ENCODE assay signal across 1 cellular context in the genomic region with DNA sequence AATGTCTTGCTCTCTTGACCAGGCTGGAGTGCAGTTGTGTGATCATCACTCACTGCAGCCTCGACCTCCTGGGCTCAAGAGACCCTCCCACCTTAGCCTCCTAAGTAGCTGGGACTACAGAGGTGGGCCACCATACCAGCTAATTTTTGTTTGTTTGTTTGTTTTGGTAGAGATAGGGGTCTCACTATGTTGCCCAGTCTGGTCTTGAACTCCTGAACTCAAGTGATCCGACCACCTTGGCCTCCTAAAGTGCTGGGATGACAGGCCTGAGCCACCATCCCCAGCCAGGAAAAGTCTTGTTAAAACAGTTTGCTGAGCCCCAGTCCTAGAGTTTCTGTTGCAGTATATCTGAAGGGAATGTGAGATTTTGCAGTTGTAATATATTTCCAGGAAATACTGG.
TF ChIP-seq lines count a peak whose summit lies in the region.

No MANE protein-coding gene starts in this region.

TF ChIP-seq in GM23338, 12 proteins besides CTCF, POLR2A, EP300 and RAD21 (continued from another document):
- TF ChIP-seq, protein P1, sequence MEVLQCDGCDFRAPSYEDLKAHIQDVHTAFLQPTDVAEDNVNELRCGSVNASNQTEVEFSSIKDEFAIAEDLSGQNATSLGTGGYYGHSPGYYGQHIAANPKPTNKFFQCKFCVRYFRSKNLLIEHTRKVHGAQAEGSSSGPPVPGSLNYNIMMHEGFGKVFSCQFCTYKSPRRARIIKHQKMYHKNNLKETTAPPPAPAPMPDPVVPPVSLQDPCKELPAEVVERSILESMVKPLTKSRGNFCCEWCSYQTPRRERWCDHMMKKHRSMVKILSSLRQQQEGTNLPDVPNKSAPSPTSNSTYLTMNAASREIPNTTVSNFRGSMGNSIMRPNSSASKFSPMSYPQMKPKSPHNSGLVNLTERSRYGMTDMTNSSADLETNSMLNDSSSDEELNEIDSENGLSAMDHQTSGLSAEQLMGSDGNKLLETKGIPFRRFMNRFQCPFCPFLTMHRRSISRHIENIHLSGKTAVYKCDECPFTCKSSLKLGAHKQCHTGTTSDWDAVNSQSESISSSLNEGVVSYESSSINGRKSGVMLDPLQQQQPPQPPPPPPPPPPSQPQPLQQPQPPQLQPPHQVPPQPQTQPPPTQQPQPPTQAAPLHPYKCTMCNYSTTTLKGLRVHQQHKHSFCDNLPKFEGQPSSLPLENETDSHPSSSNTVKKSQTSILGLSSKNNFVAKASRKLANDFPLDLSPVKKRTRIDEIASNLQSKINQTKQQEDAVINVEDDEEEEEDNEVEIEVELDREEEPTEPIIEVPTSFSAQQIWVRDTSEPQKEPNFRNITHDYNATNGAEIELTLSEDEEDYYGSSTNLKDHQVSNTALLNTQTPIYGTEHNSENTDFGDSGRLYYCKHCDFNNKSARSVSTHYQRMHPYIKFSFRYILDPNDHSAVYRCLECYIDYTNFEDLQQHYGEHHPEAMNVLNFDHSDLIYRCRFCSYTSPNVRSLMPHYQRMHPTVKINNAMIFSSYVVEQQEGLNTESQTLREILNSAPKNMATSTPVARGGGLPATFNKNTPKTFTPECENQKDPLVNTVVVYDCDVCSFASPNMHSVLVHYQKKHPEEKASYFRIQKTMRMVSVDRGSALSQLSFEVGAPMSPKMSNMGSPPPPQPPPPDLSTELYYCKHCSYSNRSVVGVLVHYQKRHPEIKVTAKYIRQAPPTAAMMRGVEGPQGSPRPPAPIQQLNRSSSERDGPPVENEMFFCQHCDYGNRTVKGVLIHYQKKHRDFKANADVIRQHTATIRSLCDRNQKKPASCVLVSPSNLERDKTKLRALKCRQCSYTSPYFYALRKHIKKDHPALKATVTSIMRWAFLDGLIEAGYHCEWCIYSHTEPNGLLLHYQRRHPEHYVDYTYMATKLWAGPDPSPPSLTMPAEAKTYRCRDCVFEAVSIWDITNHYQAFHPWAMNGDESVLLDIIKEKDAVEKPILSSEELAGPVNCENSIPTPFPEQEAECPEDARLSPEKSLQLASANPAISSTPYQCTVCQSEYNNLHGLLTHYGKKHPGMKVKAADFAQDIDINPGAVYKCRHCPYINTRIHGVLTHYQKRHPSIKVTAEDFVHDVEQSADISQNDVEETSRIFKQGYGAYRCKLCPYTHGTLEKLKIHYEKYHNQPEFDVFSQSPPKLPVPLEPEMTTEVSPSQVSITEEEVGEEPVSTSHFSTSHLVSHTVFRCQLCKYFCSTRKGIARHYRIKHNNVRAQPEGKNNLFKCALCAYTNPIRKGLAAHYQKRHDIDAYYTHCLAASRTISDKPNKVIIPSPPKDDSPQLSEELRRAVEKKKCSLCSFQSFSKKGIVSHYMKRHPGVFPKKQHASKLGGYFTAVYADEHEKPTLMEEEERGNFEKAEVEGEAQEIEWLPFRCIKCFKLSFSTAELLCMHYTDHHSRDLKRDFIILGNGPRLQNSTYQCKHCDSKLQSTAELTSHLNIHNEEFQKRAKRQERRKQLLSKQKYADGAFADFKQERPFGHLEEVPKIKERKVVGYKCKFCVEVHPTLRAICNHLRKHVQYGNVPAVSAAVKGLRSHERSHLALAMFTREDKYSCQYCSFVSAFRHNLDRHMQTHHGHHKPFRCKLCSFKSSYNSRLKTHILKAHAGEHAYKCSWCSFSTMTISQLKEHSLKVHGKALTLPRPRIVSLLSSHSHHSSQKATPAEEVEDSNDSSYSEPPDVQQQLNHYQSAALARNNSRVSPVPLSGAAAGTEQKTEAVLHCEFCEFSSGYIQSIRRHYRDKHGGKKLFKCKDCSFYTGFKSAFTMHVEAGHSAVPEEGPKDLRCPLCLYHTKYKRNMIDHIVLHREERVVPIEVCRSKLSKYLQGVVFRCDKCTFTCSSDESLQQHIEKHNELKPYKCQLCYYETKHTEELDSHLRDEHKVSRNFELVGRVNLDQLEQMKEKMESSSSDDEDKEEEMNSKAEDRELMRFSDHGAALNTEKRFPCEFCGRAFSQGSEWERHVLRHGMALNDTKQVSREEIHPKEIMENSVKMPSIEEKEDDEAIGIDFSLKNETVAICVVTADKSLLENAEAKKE (CRISPR knock-in tag; IDR thresholded peaks at IDR 0.05) = no peak
- TF ChIP-seq JUNB (IDR thresholded peaks at IDR 0.05; ENCODE audit: unreplicated experiment) (no peak), CREB1 (CRISPR knock-in tag; IDR thresholded peaks at IDR 0.05; ENCODE audit: low read depth) (no peak)
